Comparison of ENCODE assay signal across 22 cellular contexts in the genomic region with DNA sequence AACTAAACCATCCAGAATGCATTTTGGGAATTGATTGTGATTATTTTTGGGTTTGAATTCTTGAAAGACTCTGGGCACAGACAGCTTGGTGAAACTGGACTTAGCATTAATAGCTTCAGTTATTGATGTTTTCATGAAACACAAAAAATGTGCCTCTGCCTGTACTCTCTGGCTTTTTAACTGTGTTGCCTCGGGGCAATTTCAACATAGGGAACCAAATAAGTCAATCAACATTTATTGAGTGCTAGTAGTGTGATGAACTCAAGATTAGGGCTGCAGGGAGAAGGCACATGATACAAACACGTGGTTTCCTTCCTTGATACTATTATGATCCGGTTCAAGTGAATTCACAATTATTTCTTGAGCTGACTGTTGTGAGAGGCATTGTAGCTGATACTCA. TPM values are rescaled to one million over a fixed set of nuclear protein-coding genes. Genes with fewer than 3 reads are reported as not detected.
DNase-seq lines count a peak whose midpoint lies in the region; ATAC-seq, FAIRE-seq and TF ChIP-seq lines count a peak whose summit lies in the region.
"Had no signal": no experiment of that assay in that cellular context is flagged by ENCODE, and none has a peak within 500 bp of the region (broad histone marks: within the 10 kb centered on the region; RNA-seq: fewer than 3 reads in every experiment).

No MANE protein-coding gene starts in this region.

- no peak overlapping the region for H2AFZ ChIP-seq in trophoblast cell (ENCODE audit: insufficient read depth, low read length, poor library complexity)
- H2AFZ ChIP-seq: GM23338 had no signal

- H3K18ac ChIP-seq in trophoblast cell (ENCODE audit: low read length), result no peak overlapping the region

- H3K27ac ChIP-seq in RWPE2 (ENCODE audit: poor library complexity, severe bottlenecking) (no peak overlapping the region), trophoblast cell (ENCODE audit: low read depth, low read length) (no peak overlapping the region)
- H3K27ac ChIP-seq: BLaER1 had no signal

- H3K27me3 ChIP-seq in RWPE2 (ENCODE audit: insufficient read depth, poor library complexity, severe bottlenecking), result no peaks in the 10 kb centered on the region
- no peaks in the 10 kb centered on the region for H3K27me3 ChIP-seq in bronchial epithelial cell (ENCODE audit: control insufficient read depth, insufficient read depth, low read length)
- no peaks in the 10 kb centered on the region for H3K27me3 ChIP-seq in trophoblast cell (ENCODE audit: insufficient read depth, low read length)
- H3K27me3 ChIP-seq: BLaER1 had no signal

- no peaks in the 10 kb centered on the region for H3K79me2 ChIP-seq in trophoblast cell (ENCODE audit: control insufficient read depth, insufficient read depth, low read length, poor library complexity)

- H3K4me3 ChIP-seq in RWPE2 (ENCODE audit: severe bottlenecking) (no peak overlapping the region), bronchial epithelial cell (ENCODE audit: low read depth, low read length) (no peak overlapping the region), trophoblast cell (ENCODE audit: low read depth, low read length) (no peak overlapping the region)
- H3K4me3 ChIP-seq: BLaER1, GM23338 had no signal

- no peak overlapping the region for H3K9ac ChIP-seq in trophoblast cell (ENCODE audit: low read length)
- H3K9ac ChIP-seq: BLaER1 had no signal

- H3K4me1 ChIP-seq in RWPE2 (ENCODE audit: insufficient read depth, poor library complexity, severe bottlenecking), result peaks cover 3% of the 10 kb centered on the region
- peaks cover 0 to 4% of the 10 kb centered on the region in 2 experiments for H3K4me1 ChIP-seq in trophoblast cell (ENCODE audit: control insufficient read depth in 1 of 2, insufficient read depth in 2 of 2, low read length in 2 of 2)
- H3K4me1 ChIP-seq: BLaER1 had no signal

- TF ChIP-seq CTCF in RWPE2 (IDR thresholded peaks at IDR 0.05; ENCODE audit: poor library complexity, severe bottlenecking) (no peak), bronchial epithelial cell (IDR thresholded peaks at IDR 0.05; ENCODE audit: insufficient read depth, low read length, severe bottlenecking) (no peak)

- H3K36me3 ChIP-seq in RWPE2 (ENCODE audit: low read depth) (no peaks in the 10 kb centered on the region), bronchial epithelial cell (ENCODE audit: control insufficient read depth, insufficient read depth, low read length) (no peaks in the 10 kb centered on the region), trophoblast cell (ENCODE audit: control insufficient read depth in 1 of 2, insufficient read depth in 2 of 2, low read length in 2 of 2) (no peaks in the 10 kb centered on the region)
- H3K36me3 ChIP-seq: BLaER1 had no signal

- DNase-seq in RWPE2 (ENCODE audit: low spot score) (no peak), bronchial epithelial cell (ENCODE audit: low read depth) (peak; percentile 27), trophoblast cell (peak; percentile 25 to 73)
- DNase-seq in central memory CD4-positive, alpha-beta T cell, result no peak
- no peak for DNase-seq in stimulated activated CD8-positive, alpha-beta memory T cell treated with anti-CD3 and anti-CD28 coated beads, Interleukin-4, amount 100 ng/mL, for 48 hours
- DNase-seq: CD4-positive, CD25-positive, alpha-beta regulatory T cell; CD8-positive, alpha-beta T cell; DMS53; DMS79 treated with DMSO at 0.1 percent for 48 hours; GF-D8; H9 had no signal

- no peak overlapping the region for H3K14ac ChIP-seq in trophoblast cell (ENCODE audit: low read length)

- no peak overlapping the region for H2BK120ac ChIP-seq in trophoblast cell (ENCODE audit: insufficient read depth, low read length, poor library complexity)

- no peak overlapping the region for H3K4ac ChIP-seq in trophoblast cell (ENCODE audit: low read depth, low read length)

- no peak overlapping the region for H2BK5ac ChIP-seq in trophoblast cell (ENCODE audit: low read depth, low read length, poor library complexity)

- H4K91ac ChIP-seq in trophoblast cell (ENCODE audit: low read depth, low read length), result no peak overlapping the region

- H3K4me2 ChIP-seq in trophoblast cell (ENCODE audit: low read length), result no peak overlapping the region
- H3K4me2 ChIP-seq: BLaER1, GM23338 had no signal

- H4K8ac ChIP-seq in trophoblast cell (ENCODE audit: low read depth, low read length), result no peak overlapping the region

- ATAC-seq in RWPE2 (ENCODE audit: low read depth) (peak; percentile 38; the same call in 1 of the 3 replicates), HG03025 (IDR thresholded peaks at IDR 0.05; ENCODE audit: low FRiP score, unreplicated experiment) (no peak)
- ATAC-seq: CD8-positive, alpha-beta T cell; HCT116 had no signal

- H3K79me1 ChIP-seq in trophoblast cell (ENCODE audit: low read length), result no peaks in the 10 kb centered on the region

- H2AK5ac ChIP-seq in trophoblast cell (ENCODE audit: low read length), result no peak overlapping the region

- H2BK12ac ChIP-seq in trophoblast cell (ENCODE audit: low read length), result no peak overlapping the region

- no peak for FAIRE-seq in bronchial epithelial cell (lab: Jason Lieb, UNC)
- FAIRE-seq: D721Med, GM12891, GM18507 had no signal

- no peak overlapping the region for H3K23ac ChIP-seq in trophoblast cell (ENCODE audit: low read length)

- H4K12ac ChIP-seq in trophoblast cell (ENCODE audit: low read depth, low read length), result no peak overlapping the region

- WGBS in trophoblast cell (ENCODE audit: extremely low coverage, insufficient coverage, insufficient read length), result no CpG with 5 or more reads among the region's 3 CpGs

- H3K9me3 ChIP-seq in RWPE2 (ENCODE audit: severe bottlenecking) (no peaks in the 10 kb centered on the region), trophoblast cell (ENCODE audit: insufficient read depth, low read depth, low read length) (no peaks in the 10 kb centered on the region)
- H3K9me3 ChIP-seq: BLaER1 had no signal

RNA-seq across cellular contexts. Expression of a gene that starts 50.8 kb away (rescaled TPM):
- total RNA-seq in bronchial epithelial cell, result 0.26 and 0.64 TPM in 2 replicates
- 0.64 and 0.65 TPM in 2 replicates for polyA plus RNA-seq in trophoblast cell (2013)
- total RNA-seq: A172; A673; CD4-positive, CD25-positive, alpha-beta regulatory T cell; CD8-positive, alpha-beta T cell; G401; H4 had no signal
- polyA plus RNA-seq: CD4-positive, CD25-positive, alpha-beta regulatory T cell; GM23338 had no signal

Comparison
In these comparisons a context has a peak if more than half of its experiments do, and no peak if none do; other contexts are left out.
1. DNase-seq: peak in bronchial epithelial cell (single experiment) and trophoblast cell (2 of 2); none in RWPE2 (single experiment), central memory CD4-positive, alpha-beta T cell (single experiment) and stimulated activated CD8-positive, alpha-beta memory T cell treated with anti-CD3 and anti-CD28 coated beads, Interleukin-4, amount 100 ng/mL, for 48 hours (single experiment).